ENCODE assay signal across 10 cellular contexts in genomic region chr15:72339777-72340177, GRCh38. TPM values are rescaled to one million over a fixed set of nuclear protein-coding genes. Genes with fewer than 3 reads are reported as not detected.
A peak's percentile ranks its signal among the peaks of the same experiment; 100 is the strongest.
DNase-seq lines count a peak whose midpoint lies in the region; ATAC-seq and TF ChIP-seq lines count a peak whose summit lies in the region.
"Had no signal": no experiment of that assay in that cellular context is flagged by ENCODE, and none has a peak within 500 bp of the region (broad histone marks: within the 10 kb centered on the region; RNA-seq: fewer than 3 reads in every experiment).

No MANE protein-coding gene starts in this region.

- H3K27ac ChIP-seq in stomach: peak overlapping the region in 4 of 5 donors; percentile 19 to 65 (median 42)
- H3K27ac ChIP-seq in CD4-positive, alpha-beta memory T cell (ENCODE audit: low read depth, low read length): no peak overlapping the region

- peaks cover 12 to 53% (median 34%) of the 10 kb centered on the region in 4 donors for H3K36me3 ChIP-seq in stomach
- peaks cover 8% of the 10 kb centered on the region for H3K36me3 ChIP-seq in CD4-positive, alpha-beta memory T cell (ENCODE audit: insufficient read depth, low read length)

- no peak overlapping the region for H3K4me3 ChIP-seq in foreskin fibroblast (ENCODE audit: low read depth in 1 of 2, low read length in 2 of 2)
- no peak overlapping the region for H3K4me3 ChIP-seq in stomach
- no peak overlapping the region for H3K4me3 ChIP-seq in CD4-positive, alpha-beta memory T cell (ENCODE audit: low read length in 2 of 2)
- H3K4me3 ChIP-seq: BLaER1 treated with 17β-estradiol and CSF1 and Interleukin-3, amounts not matched to agents 10 nM and 100 nM had no signal

- H3K27me3 ChIP-seq in stomach: no peaks in the 10 kb centered on the region
- no peaks in the 10 kb centered on the region for H3K27me3 ChIP-seq in CD4-positive, alpha-beta memory T cell (ENCODE audit: insufficient read depth, low read length)
- H3K27me3 ChIP-seq: BLaER1 treated with 17β-estradiol and CSF1 and Interleukin-3, amounts not matched to agents 10 nM and 100 nM had no signal

- CTCF ChIA-PET in CD4-positive, alpha-beta memory T cell (lab: Charles Lee; ENCODE audit: partially characterized antibody): interaction anchor here (1.4 kb wide), 1 partner anchor 193 kb away, joined by 4 read pairs; no protein-coding TSS in a partner anchor
- CTCF ChIA-PET in activated CD8-positive, alpha-beta T cell treated with anti-CD3 and anti-CD28 coated beads, Interleukin-2, amount 10 ng/mL, durations not matched to agents 7 days and 5 days (lab: Charles Lee): interaction anchor here (1.8 kb wide), 1 partner anchor 331 kb away, joined by 4 read pairs; no protein-coding TSS in a partner anchor

- no peak for TF ChIP-seq CTCF in foreskin fibroblast (IDR thresholded peaks at IDR 0.05; ENCODE audit: low read depth, low read length)
- TF ChIP-seq CTCF in stomach (IDR thresholded peaks at IDR 0.05): no peak

- no peak for TF ChIP-seq POLR2A in stomach (IDR thresholded peaks at IDR 0.05)

- POLR2A ChIA-PET in CD4-positive, alpha-beta memory T cell (lab: Charles Lee; ENCODE audit: partially characterized antibody): no interaction called here
- POLR2A ChIA-PET in activated CD8-positive, alpha-beta T cell treated with anti-CD3 and anti-CD28 coated beads, Interleukin-2, amount 10 ng/mL, durations not matched to agents 7 days and 5 days (lab: Charles Lee): no interaction called here

- H3K9me3 ChIP-seq in stomach: no peaks in the 10 kb centered on the region
- H3K9me3 ChIP-seq in CD4-positive, alpha-beta memory T cell (ENCODE audit: control insufficient read depth in 1 of 2, low read length in 2 of 2): no peaks in the 10 kb centered on the region

- no peak for ATAC-seq in GM21360 (IDR thresholded peaks at IDR 0.05; ENCODE audit: unreplicated experiment)
- no peak for ATAC-seq in activated CD8-positive, alpha-beta T cell treated with anti-CD3 and anti-CD28 coated beads, Interleukin-2, amount 10 ng/mL, durations not matched to agents 7 days and 5 days

- no peaks in the 10 kb centered on the region for H3K4me1 Mint-ChIP-seq in CD4-positive, alpha-beta memory T cell
- H3K4me1 Mint-ChIP-seq in activated CD8-positive, alpha-beta T cell treated with anti-CD3 and anti-CD28 coated beads, Interleukin-2, amount 10 ng/mL, durations not matched to agents 7 days and 5 days (ENCODE audit: low read depth): no peaks in the 10 kb centered on the region

- H3K27ac Mint-ChIP-seq in CD4-positive, alpha-beta memory T cell: peak overlapping the region in 1 of 7 donors; percentile 50
- no peak overlapping the region for H3K27ac Mint-ChIP-seq in activated CD8-positive, alpha-beta T cell treated with anti-CD3 and anti-CD28 coated beads, Interleukin-2, amount 10 ng/mL, durations not matched to agents 7 days and 5 days
- H3K27ac Mint-ChIP-seq: stimulated activated naive CD8-positive, alpha-beta T cell treated with anti-CD3 and anti-CD28 coated beads, Interleukin-15, Interleukin-2, amounts not matched to agents 100 ng/mL and 50 ng/mL, for 24 hours had no signal

- intact Hi-C loops in stomach (cut with DNase I; ENCODE audit: low total_unique reads): no loop called here
- intact Hi-C loops in CD4-positive, alpha-beta memory T cell (cut with micrococcal nuclease): loop anchor here (5.0 to 10.0 kb wide), 2 partner anchors 335 to 743 kb away; no protein-coding TSS in a partner anchor

- H3K9me3 Mint-ChIP-seq in CD4-positive, alpha-beta memory T cell: peaks cover 0 to 5% (median 0%) of the 10 kb centered on the region in 8 donors
- no peaks in the 10 kb centered on the region for H3K9me3 Mint-ChIP-seq in activated CD8-positive, alpha-beta T cell treated with anti-CD3 and anti-CD28 coated beads, Interleukin-2, amount 10 ng/mL, durations not matched to agents 7 days and 5 days (ENCODE audit: insufficient read depth)
- H3K9me3 Mint-ChIP-seq: stimulated activated naive CD8-positive, alpha-beta T cell treated with anti-CD3 and anti-CD28 coated beads, Interleukin-15, Interleukin-2, amounts not matched to agents 100 ng/mL and 50 ng/mL, for 24 hours had no signal

- WGBS in stomach, 5 donors: 51 to 67% (median 58%) methylated on average over 3 of the region's 3 CpGs

- H3K27me3 Mint-ChIP-seq in CD4-positive, alpha-beta memory T cell: no peaks in the 10 kb centered on the region
- H3K27me3 Mint-ChIP-seq in activated CD8-positive, alpha-beta T cell treated with anti-CD3 and anti-CD28 coated beads, Interleukin-2, amount 10 ng/mL, durations not matched to agents 7 days and 5 days (ENCODE audit: low read depth): no peaks in the 10 kb centered on the region
- H3K27me3 Mint-ChIP-seq: stimulated activated naive CD8-positive, alpha-beta T cell treated with anti-CD3 and anti-CD28 coated beads, Interleukin-15, Interleukin-2, amounts not matched to agents 100 ng/mL and 50 ng/mL, for 24 hours had no signal

- DNase-seq in NCI-H2196 (lab: John Stamatoyannopoulos, UW; ENCODE audit: unreplicated experiment) (peak; percentile 5), NCI-H2196 treated with DMSO at 0.1 percent for 48 hours (lab: John Stamatoyannopoulos, UW; ENCODE audit: unreplicated experiment) (no peak), SHP77 (lab: John Stamatoyannopoulos, UW) (peak; percentile 66 to 70), foreskin fibroblast (peak; percentile 97), stomach (no peak)
- DNase-seq in CD4-positive, alpha-beta memory T cell: no peak
- no peak for DNase-seq in activated CD8-positive, alpha-beta T cell treated with anti-CD3 and anti-CD28 coated beads, Interleukin-2, amount 10 ng/mL, durations not matched to agents 7 days and 5 days

- H3K4me3 Mint-ChIP-seq in CD4-positive, alpha-beta memory T cell: no peak overlapping the region
- H3K4me3 Mint-ChIP-seq in activated CD8-positive, alpha-beta T cell treated with anti-CD3 and anti-CD28 coated beads, Interleukin-2, amount 10 ng/mL, durations not matched to agents 7 days and 5 days: no peak overlapping the region
- H3K4me3 Mint-ChIP-seq: stimulated activated naive CD8-positive, alpha-beta T cell treated with anti-CD3 and anti-CD28 coated beads, Interleukin-15, Interleukin-2, amounts not matched to agents 100 ng/mL and 50 ng/mL, for 24 hours had no signal

- no peak for TF ChIP-seq EP300 in stomach (IDR thresholded peaks at IDR 0.05)

- peaks cover 34 to 43% of the 10 kb centered on the region in 2 donors for H3K36me3 Mint-ChIP-seq in CD4-positive, alpha-beta memory T cell
- peaks cover 5% of the 10 kb centered on the region for H3K36me3 Mint-ChIP-seq in activated CD8-positive, alpha-beta T cell treated with anti-CD3 and anti-CD28 coated beads, Interleukin-2, amount 10 ng/mL, durations not matched to agents 7 days and 5 days (ENCODE audit: low read depth)

- H3K4me1 ChIP-seq in stomach: peaks cover 0 to 13% (median 4%) of the 10 kb centered on the region in 4 donors
- H3K4me1 ChIP-seq in CD4-positive, alpha-beta memory T cell (ENCODE audit: insufficient read depth, low read length): no peaks in the 10 kb centered on the region

RNA-seq across cellular contexts. Expression of gene CELF6, which starts 19.8 kb away (rescaled TPM):
- 1 to 10 TPM in 2 of 5 donors, under 1 TPM in 1, not detected in 2; 0.55 to 4.0 (median 1.9) TPM for total RNA-seq in stomach
- 1 to 10 TPM in 1 of 3 donors, under 1 TPM in 2; 0.44 to 3.9 (median 0.61) TPM for polyA plus RNA-seq in stomach
- 1 to 10 TPM; 2.6 to 4.9 TPM for total RNA-seq in CD4-positive, alpha-beta memory T cell
- not detected for polyA plus RNA-seq in CD4-positive, alpha-beta memory T cell
- total RNA-seq in activated CD8-positive, alpha-beta T cell treated with anti-CD3 and anti-CD28 coated beads, Interleukin-2, amount 10 ng/mL, durations not matched to agents 7 days and 5 days: under 1 TPM; 0.45 to 0.70 TPM

RNA-seq across cellular contexts. Expression of gene HEXA, which starts 36.0 kb away (rescaled TPM):
- 10 to 100 TPM; 30.7 to 84.8 (median 53.5) TPM for total RNA-seq in stomach
- 10 to 100 TPM; 33.9 to 67.0 (median 62.6) TPM for polyA plus RNA-seq in stomach
- 10 to 100 TPM; 84.4 to 84.6 TPM for total RNA-seq in CD4-positive, alpha-beta memory T cell
- polyA plus RNA-seq in CD4-positive, alpha-beta memory T cell: 100 to 1,000 TPM in 1 of 2 donors, 10 to 100 TPM in 1; 69.9 to 102 TPM
- total RNA-seq in activated CD8-positive, alpha-beta T cell treated with anti-CD3 and anti-CD28 coated beads, Interleukin-2, amount 10 ng/mL, durations not matched to agents 7 days and 5 days: 10 to 100 TPM; 80.9 to 87.3 TPM

RNA-seq across cellular contexts. Expression of gene TMEM202, which starts 58.3 kb away (rescaled TPM):
- not detected for total RNA-seq in stomach
- not detected for polyA plus RNA-seq in stomach
- not detected for total RNA-seq in CD4-positive, alpha-beta memory T cell
- not detected for polyA plus RNA-seq in CD4-positive, alpha-beta memory T cell
- not detected for total RNA-seq in activated CD8-positive, alpha-beta T cell treated with anti-CD3 and anti-CD28 coated beads, Interleukin-2, amount 10 ng/mL, durations not matched to agents 7 days and 5 days

Comparison
In these comparisons a context has a peak if more than half of its experiments do, and no peak if none do; other contexts are left out.
1. DNase-seq: peak in NCI-H2196 (single experiment), SHP77 (2 of 2) and foreskin fibroblast (2 of 2); none in NCI-H2196 treated with DMSO at 0.1 percent for 48 hours (single experiment), stomach (single experiment), CD4-positive, alpha-beta memory T cell (0 of 5) and activated CD8-positive, alpha-beta T cell treated with anti-CD3 and anti-CD28 coated beads, Interleukin-2, amount 10 ng/mL, durations not matched to agents 7 days and 5 days (single experiment).